ENCODE assay signal across 34 cellular contexts in the genomic region with DNA sequence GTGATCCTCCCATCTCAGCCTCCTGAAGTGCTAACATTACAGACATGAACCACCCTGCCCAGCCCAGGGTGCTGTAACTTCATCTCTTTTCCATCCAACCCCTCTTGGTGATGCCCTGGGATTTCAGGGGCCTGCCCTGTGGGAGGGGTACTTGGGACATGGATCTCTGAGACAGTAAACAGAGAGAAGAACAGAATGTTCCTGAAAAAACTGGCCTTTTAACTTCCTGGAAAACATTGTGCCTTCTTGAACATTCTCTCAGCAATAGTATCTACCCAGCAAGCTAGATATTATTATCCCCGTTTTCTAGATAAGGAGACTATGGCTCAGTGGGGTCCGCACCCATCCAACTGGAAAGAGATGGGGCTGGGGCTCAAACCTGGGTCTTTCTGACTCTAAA. TPM values are rescaled to one million over a fixed set of nuclear protein-coding genes. Genes with fewer than 3 reads are reported as not detected.
"Had no signal": no experiment of that assay in that cellular context is flagged by ENCODE, and none has a peak within 500 bp of the region (broad histone marks: within the 10 kb centered on the region; RNA-seq: fewer than 3 reads in every experiment).

No MANE protein-coding gene starts in this region.

- H3K9ac ChIP-seq: KMS-11 had no signal

- H3K27ac ChIP-seq: KMS-11 had no signal

- H3K4me3 ChIP-seq: MG63 had no signal

- H3K4me2 ChIP-seq: KMS-11 had no signal

- H3K36me3 ChIP-seq: MG63 had no signal

- DNase-seq: Karpas-422, Kasumi-1, KG1, MG63, MM.1S, NCI-H1048, NCI-H1092, NCI-H1092 treated with DMSO at 0.1 percent for 48 hours, NCI-H1105, NCI-H1105 treated with DMSO at 0.1 percent for 48 hours, NCI-H1417, NCI-H1417 treated with DMSO at 0.1 percent for 48 hours, NCI-H1436, NCI-H1436 treated with DMSO at 0.1 percent for 48 hours, NCI-H146, NCI-H1694, NCI-H187, NCI-H187 treated with DMSO at 0.1 percent for 48 hours, NCI-H1930, NCI-H2029 treated with DMSO at 0.1 percent for 48 hours, NCI-H2081, NCI-H2081 treated with DMSO at 0.1 percent for 48 hours, NCI-H2107, NCI-H2171, NCI-H2227 treated with DMSO at 0.1 percent for 48 hours, NCI-H226, NCI-H345, NCI-H446 treated with DMSO at 0.1 percent for 48 hours, NCI-H510A had no signal

- H3K27me3 ChIP-seq: MG63 had no signal

RNA-seq across cellular contexts. Expression of a gene that starts 57.0 kb away (rescaled TPM):
- total RNA-seq: LHCN-M2, M059J, MCF 10A, NCI-H460 had no signal
